ENCODE assay signal across 33 cellular contexts in genomic region chr22:46397514-46397913, GRCh38.
A peak's percentile ranks its signal among the peaks of the same experiment; 100 is the strongest.
DNase-seq lines count a peak whose midpoint lies in the region; ATAC-seq and TF ChIP-seq lines count a peak whose summit lies in the region.
"Had no signal": no experiment of that assay in that cellular context is flagged by ENCODE, and none has a peak within 500 bp of the region (broad histone marks: within the 10 kb centered on the region; RNA-seq: fewer than 3 reads in every experiment).

No MANE protein-coding gene starts in this region.

- no peak overlapping the region for H3K4me2 ChIP-seq in neuronal stem cell (ENCODE audit: insufficient read depth, low read length, poor library complexity, severe bottlenecking)
- H3K4me2 ChIP-seq: A549; BLaER1; BLaER1 treated with 17β-estradiol and CSF1 and Interleukin-3, amounts not matched to agents 10 nM and 100 nM had no signal

- H3K4me3 Mint-ChIP-seq in activated CD4-positive, alpha-beta T cell treated with anti-CD3 and anti-CD28 coated beads, Interleukin-2, amount 10 ng/mL, durations not matched to agents 7 days and 5 days, result no peak overlapping the region
- no peak overlapping the region for H3K4me3 Mint-ChIP-seq in endodermal cell
- H3K4me3 Mint-ChIP-seq: B cell; CD14-positive monocyte; CD4-positive, alpha-beta memory T cell; CD4-positive, alpha-beta T cell; CD4-positive, CD25-positive, alpha-beta regulatory T cell; CD8-positive, alpha-beta memory T cell; CD8-positive, alpha-beta T cell had no signal

- peak overlapping the region; percentile 50 for H3K27ac Mint-ChIP-seq in activated CD4-positive, alpha-beta T cell treated with anti-CD3 and anti-CD28 coated beads, Interleukin-2, amount 10 ng/mL, durations not matched to agents 7 days and 5 days
- H3K27ac Mint-ChIP-seq in endodermal cell, result peak overlapping the region; percentile 17
- H3K27ac Mint-ChIP-seq: B cell; CD14-positive monocyte; CD4-positive, alpha-beta memory T cell; CD4-positive, alpha-beta T cell; CD4-positive, CD25-positive, alpha-beta regulatory T cell; CD8-positive, alpha-beta memory T cell; CD8-positive, alpha-beta T cell had no signal

- H3K4ac ChIP-seq in neuronal stem cell (ENCODE audit: low read length), result no peak overlapping the region

- no peak overlapping the region for H4K91ac ChIP-seq in neuronal stem cell (ENCODE audit: low read depth, low read length, poor library complexity)

- DNase-seq in activated CD4-positive, alpha-beta T cell treated with anti-CD3 and anti-CD28 coated beads, Interleukin-2, amount 10 ng/mL, durations not matched to agents 7 days and 5 days, result no peak
- DNase-seq in activated CD4-positive, alpha-beta T cell treated with anti-CD3 and anti-CD28 coated beads, Interleukin-2, amount 50 U/mL, for 4 hours, result no peak
- DNase-seq in endodermal cell (no peak), neuronal stem cell (ENCODE audit: low spot score) (no peak), left lung (no peak)
- no peak for DNase-seq in stimulated activated CD4-positive, alpha-beta T cell treated with anti-CD3 and anti-CD28 coated beads, Interleukin-12 subunit alpha, Interleukin-12 subunit beta, amount 100 ng/mL, for 4 hours
- DNase-seq: 8988T; ACHN; AML-193; BE2C; C1 segment of cervical spinal cord; Caco-2; Calu3; CD4-positive, alpha-beta memory T cell; CD4-positive, alpha-beta T cell; CD4-positive, CD25-positive, alpha-beta regulatory T cell; CD8-positive, alpha-beta memory T cell; CD8-positive, alpha-beta T cell; COR-L47; DMS 273 treated with DMSO at 0.1 percent for 48 hours; DMS153; DMS53; DMS79; DMS79 treated with DMSO at 0.1 percent for 48 hours; DND-41; EL had no signal

- no peak overlapping the region for H2BK120ac ChIP-seq in neuronal stem cell (ENCODE audit: low read depth, low read length)

- H3K23ac ChIP-seq in neuronal stem cell (ENCODE audit: low read depth, low read length, poor library complexity), result no peak overlapping the region

- no peak overlapping the region for H3K18ac ChIP-seq in neuronal stem cell (ENCODE audit: low read length)

- ATAC-seq in left lung, result no peak
- ATAC-seq: A549; CD8-positive, alpha-beta T cell had no signal

- no peaks in the 10 kb centered on the region for H3K9me3 Mint-ChIP-seq in activated CD4-positive, alpha-beta T cell treated with anti-CD3 and anti-CD28 coated beads, Interleukin-2, amount 10 ng/mL, durations not matched to agents 7 days and 5 days
- no peaks in the 10 kb centered on the region for H3K9me3 Mint-ChIP-seq in endodermal cell
- H3K9me3 Mint-ChIP-seq: CD14-positive monocyte; CD4-positive, alpha-beta memory T cell; CD4-positive, alpha-beta T cell; CD4-positive, CD25-positive, alpha-beta regulatory T cell; CD8-positive, alpha-beta memory T cell; CD8-positive, alpha-beta T cell had no signal

- CTCF ChIA-PET in activated CD4-positive, alpha-beta T cell treated with anti-CD3 and anti-CD28 coated beads, Interleukin-2, amount 10 ng/mL, durations not matched to agents 7 days and 5 days (lab: Charles Lee), result interaction anchor here (1.6 kb wide), 1 partner anchor 30 kb away, joined by 3 read pairs; no protein-coding TSS in a partner anchor

- no peak overlapping the region for H2BK15ac ChIP-seq in neuronal stem cell (ENCODE audit: low read length)

- H3K27ac ChIP-seq in endodermal cell (ENCODE audit: low read depth, low read length) (no peak overlapping the region), neuronal stem cell (replicated peaks; ENCODE audit: low read length) (no peak overlapping the region), left lung (no peak overlapping the region)
- H3K27ac ChIP-seq: 22Rv1; A549; BLaER1; BLaER1 treated with 17β-estradiol and CSF1 and Interleukin-3, amounts not matched to agents 10 nM and 100 nM; C4-2B had no signal

- H4K8ac ChIP-seq in neuronal stem cell (ENCODE audit: low read depth, low read length), result no peak overlapping the region

- no peak overlapping the region for H3K9ac ChIP-seq in endodermal cell (ENCODE audit: extremely low read depth, low read length, poor library complexity, severe bottlenecking)
- no peak overlapping the region for H3K9ac ChIP-seq in neuronal stem cell (ENCODE audit: low read depth, low read length, poor library complexity)
- H3K9ac ChIP-seq: BLaER1; BLaER1 treated with 17β-estradiol and CSF1 and Interleukin-3, amounts not matched to agents 10 nM and 100 nM had no signal

- no peak overlapping the region for H2AFZ ChIP-seq in neuronal stem cell (ENCODE audit: low read length)

- H3K27me3 ChIP-seq in endodermal cell (ENCODE audit: control insufficient read depth, insufficient read depth, low read length, poor library complexity, severe bottlenecking) (no peaks in the 10 kb centered on the region), neuronal stem cell (ENCODE audit: control insufficient read depth in 3 of 3, insufficient read depth in 3 of 3, low read depth in 1 of 3, low read length in 3 of 3) (peaks cover 0 to 2% (median 0%) of the 10 kb centered on the region in 3 experiments), left lung (no peaks in the 10 kb centered on the region)
- H3K27me3 ChIP-seq: BE2C; BLaER1; BLaER1 treated with 17β-estradiol and CSF1 and Interleukin-3, amounts not matched to agents 10 nM and 100 nM had no signal

- H2AK5ac ChIP-seq in neuronal stem cell (ENCODE audit: low read depth, low read length), result no peak overlapping the region

- H2BK5ac ChIP-seq in neuronal stem cell (ENCODE audit: low read length), result peak overlapping the region; percentile 22

- intact Hi-C loops in left lung (cut with DNase I), result no loop called here

- H3K14ac ChIP-seq in neuronal stem cell (ENCODE audit: low read length), result no peak overlapping the region

- WGBS in endodermal cell (ENCODE audit: insufficient coverage in 1 of 2, insufficient read length in 1 of 2), 2 experiments, result 92 to 100% methylated on average over 6 to 18 of the region's 18 CpGs
- WGBS in neuronal stem cell (ENCODE audit: extremely low coverage in 2 of 2, insufficient read length in 2 of 2, insufficient replicate concordance in 1 of 2), 2 donors, result no CpG with 5 or more reads among the region's 18 CpGs

- H3K4me1 ChIP-seq in endodermal cell (ENCODE audit: control insufficient read depth, insufficient read depth, low read length) (no peaks in the 10 kb centered on the region), neuronal stem cell (ENCODE audit: control insufficient read depth in 2 of 2, insufficient read depth in 1 of 2, low read depth in 1 of 2, low read length in 2 of 2) (no peaks in the 10 kb centered on the region), left lung (no peaks in the 10 kb centered on the region)
- H3K4me1 ChIP-seq: A549, BE2C, Caco-2 had no signal

- H3K27me3 Mint-ChIP-seq in activated CD4-positive, alpha-beta T cell treated with anti-CD3 and anti-CD28 coated beads, Interleukin-2, amount 10 ng/mL, durations not matched to agents 7 days and 5 days, result peaks cover under 1% of the 10 kb centered on the region
- H3K27me3 Mint-ChIP-seq in endodermal cell (ENCODE audit: insufficient read depth), result no peaks in the 10 kb centered on the region
- H3K27me3 Mint-ChIP-seq: B cell; CD4-positive, alpha-beta T cell had no signal

- peaks cover 7% of the 10 kb centered on the region for H3K4me1 Mint-ChIP-seq in activated CD4-positive, alpha-beta T cell treated with anti-CD3 and anti-CD28 coated beads, Interleukin-2, amount 10 ng/mL, durations not matched to agents 7 days and 5 days
- no peaks in the 10 kb centered on the region for H3K4me1 Mint-ChIP-seq in endodermal cell
- H3K4me1 Mint-ChIP-seq: B cell, CD14-positive monocyte had no signal

- TF ChIP-seq CTCF in endodermal cell (conservative IDR thresholded peaks at IDR 0.05) (no peak), left lung (IDR thresholded peaks at IDR 0.05) (no peak)

- POLR2A ChIA-PET in activated CD4-positive, alpha-beta T cell treated with anti-CD3 and anti-CD28 coated beads, Interleukin-2, amount 10 ng/mL, durations not matched to agents 7 days and 5 days (lab: Charles Lee), result no interaction called here

- H3K4me3 ChIP-seq in endodermal cell (ENCODE audit: low read length) (no peak overlapping the region), neuronal stem cell (ENCODE audit: low read length in 2 of 2) (no peak overlapping the region), left lung (no peak overlapping the region)
- H3K4me3 ChIP-seq: A549; BLaER1; BLaER1 treated with 17β-estradiol and CSF1 and Interleukin-3, amounts not matched to agents 10 nM and 100 nM had no signal

- H3K79me1 ChIP-seq in neuronal stem cell (ENCODE audit: low read depth, low read length), result no peaks in the 10 kb centered on the region

- H3K36me3 Mint-ChIP-seq in activated CD4-positive, alpha-beta T cell treated with anti-CD3 and anti-CD28 coated beads, Interleukin-2, amount 10 ng/mL, durations not matched to agents 7 days and 5 days (ENCODE audit: low read depth), result no peaks in the 10 kb centered on the region
- H3K36me3 Mint-ChIP-seq in endodermal cell (ENCODE audit: low read depth), result peaks cover 28% of the 10 kb centered on the region
- H3K36me3 Mint-ChIP-seq: CD14-positive monocyte; CD4-positive, alpha-beta memory T cell; CD4-positive, CD25-positive, alpha-beta regulatory T cell; CD8-positive, alpha-beta memory T cell; CD8-positive, alpha-beta T cell had no signal

- H3K9me3 ChIP-seq in endodermal cell (ENCODE audit: control insufficient read depth, low read length) (no peaks in the 10 kb centered on the region), neuronal stem cell (replicated peaks in 1 of 2; ENCODE audit: control insufficient read depth in 2 of 2, insufficient read depth in 1 of 2, low read depth in 1 of 2, low read length in 2 of 2) (peaks cover 0 to 2% of the 10 kb centered on the region in 2 donors), left lung (no peaks in the 10 kb centered on the region)
- H3K9me3 ChIP-seq: A549; BE2C; BLaER1; BLaER1 treated with 17β-estradiol and CSF1 and Interleukin-3, amounts not matched to agents 10 nM and 100 nM; Caco-2 had no signal

- no peak overlapping the region for H2BK12ac ChIP-seq in neuronal stem cell (ENCODE audit: low read length)

- H3K36me3 ChIP-seq in endodermal cell (ENCODE audit: control insufficient read depth, insufficient read depth, low read length) (peaks cover 4% of the 10 kb centered on the region), neuronal stem cell (replicated peaks in 1 of 2; ENCODE audit: control insufficient read depth in 2 of 2, insufficient read depth in 2 of 2, low read length in 2 of 2) (peaks cover 4 to 31% of the 10 kb centered on the region in 2 donors), left lung (no peaks in the 10 kb centered on the region)
- H3K36me3 ChIP-seq: BE2C, BLaER1 had no signal
